In genomic region chr7:108062250-108063014, GRCh38 we compare ENCODE assay signal across 27 cellular contexts. TPM values are rescaled to one million over a fixed set of nuclear protein-coding genes. Genes with fewer than 3 reads are reported as not detected.
DNase-seq lines count a peak whose midpoint lies in the region; ATAC-seq and TF ChIP-seq lines count a peak whose summit lies in the region.
"Had no signal": no experiment of that assay in that cellular context is flagged by ENCODE, and none has a peak within 500 bp of the region (broad histone marks: within the 10 kb centered on the region; RNA-seq: fewer than 3 reads in every experiment).

No MANE protein-coding gene starts in this region.

- no peaks in the 10 kb centered on the region for H4K20me1 ChIP-seq in SK-N-SH (ENCODE audit: insufficient read depth)

- no peak overlapping the region for H3K27ac ChIP-seq in SK-N-SH (ENCODE audit: low read depth in 2 of 2, low read length in 1 of 2)
- H3K27ac ChIP-seq: left ventricle myocardium inferior, prostate gland, stomach, upper lobe of left lung had no signal

- no peak overlapping the region for H3K4me3 ChIP-seq in SK-N-SH (ENCODE audit: low read depth in 2 of 2, low read length in 1 of 2)
- no peak overlapping the region for H3K4me3 ChIP-seq in choroid plexus epithelial cell (ENCODE audit: low read depth, low read length)
- H3K4me3 ChIP-seq: left ventricle myocardium inferior, prostate gland, stomach, upper lobe of left lung had no signal

- POLR2A ChIA-PET in SK-N-SH (lab: Yijun Ruan, JAX) = no interaction called here

- H3K4me1 ChIP-seq in SK-N-SH (ENCODE audit: control insufficient read depth in 1 of 2, insufficient read depth in 2 of 2, low read depth in 1 of 2, low read length in 1 of 2) = 0 out of 4 replicates have a peak, but pooled peaks cover 0 to 6% of the 10 kb centered on the region in 2 experiments
- H3K4me1 ChIP-seq: left ventricle myocardium inferior, prostate gland, upper lobe of left lung had no signal

- CTCF ChIA-PET in SK-N-SH (lab: Yijun Ruan, JAX) = interaction anchor here (1.1 to 1.6 kb wide), 4 partner anchors 34 to 434 kb away, joined by 3 to 7 read pairs (median 3); no protein-coding TSS in a partner anchor

- no peak overlapping the region for H3K4me2 ChIP-seq in SK-N-SH

- TF ChIP-seq RAD21 in SK-N-SH (IDR thresholded peaks at IDR 0.05; ENCODE audit: low read length) = no peak

- no peak for TF ChIP-seq CTCF in SK-N-SH (IDR thresholded peaks at IDR 0.05)
- TF ChIP-seq CTCF in choroid plexus epithelial cell (conservative IDR thresholded peaks at IDR 0.05; ENCODE audit: low read depth, low read length) = no peak
- TF ChIP-seq CTCF in endothelial cell (IDR thresholded peaks at IDR 0.05; ENCODE audit: unreplicated experiment) = no peak

- H3K9me2 ChIP-seq in SK-N-SH = no peaks in the 10 kb centered on the region

- peak; percentile 83 for ATAC-seq in stimulated activated naive CD8-positive, alpha-beta T cell treated with anti-CD3 and anti-CD28 coated beads, Interleukin-15, amount 100 ng/mL, for 72 hours
- ATAC-seq in left ventricle myocardium superior = no peak
- ATAC-seq: T-cell had no signal

- no peaks in the 10 kb centered on the region for H3K36me3 ChIP-seq in SK-N-SH (replicated peaks in 1 of 2; ENCODE audit: control insufficient read depth in 1 of 2, insufficient read depth in 2 of 2, low read length in 1 of 2)
- H3K36me3 ChIP-seq: left ventricle myocardium inferior, prostate gland, stomach, upper lobe of left lung had no signal

- H3F3A ChIP-seq in SK-N-SH (replicated peaks; ENCODE audit: insufficient read depth) = peaks cover 5% of the 10 kb centered on the region

- H3K4me3 Mint-ChIP-seq in activated T-cell treated with anti-CD3 and anti-CD28 coated beads, Interleukin-2, amount 50 U/mL, for 24 hours = no peak overlapping the region
- no peak overlapping the region for H3K4me3 Mint-ChIP-seq in stimulated activated naive CD8-positive, alpha-beta T cell treated with anti-CD3 and anti-CD28 coated beads, Interleukin-15, amount 100 ng/mL, for 72 hours
- no peak overlapping the region for H3K4me3 Mint-ChIP-seq in endothelial cell (ENCODE audit: unreplicated experiment)
- H3K4me3 Mint-ChIP-seq: activated CD4-positive, alpha-beta T cell treated with anti-CD3 and anti-CD28 coated beads, Interleukin-2, amount 10 ng/mL, durations not matched to agents 7 days and 5 days; neural crest cell; T-cell had no signal

- no peaks in the 10 kb centered on the region for H3K9me3 Mint-ChIP-seq in activated T-cell treated with anti-CD3 and anti-CD28 coated beads, Interleukin-2, amount 50 U/mL, for 24 hours
- no peaks in the 10 kb centered on the region for H3K9me3 Mint-ChIP-seq in stimulated activated naive CD8-positive, alpha-beta T cell treated with anti-CD3 and anti-CD28 coated beads, Interleukin-15, amount 100 ng/mL, for 72 hours
- H3K9me3 Mint-ChIP-seq in endothelial cell (ENCODE audit: unreplicated experiment) = no peaks in the 10 kb centered on the region
- H3K9me3 Mint-ChIP-seq: activated CD4-positive, alpha-beta T cell treated with anti-CD3 and anti-CD28 coated beads, Interleukin-2, amount 10 ng/mL, durations not matched to agents 7 days and 5 days; neural crest cell; T-cell had no signal

- no peaks in the 10 kb centered on the region for H3K9me3 ChIP-seq in SK-N-SH
- H3K9me3 ChIP-seq: left ventricle myocardium inferior, prostate gland, stomach, upper lobe of left lung had no signal

- H3K36me3 Mint-ChIP-seq in activated T-cell treated with anti-CD3 and anti-CD28 coated beads, Interleukin-2, amount 50 U/mL, for 24 hours (ENCODE audit: low read depth) = no peaks in the 10 kb centered on the region
- no peaks in the 10 kb centered on the region for H3K36me3 Mint-ChIP-seq in endothelial cell (ENCODE audit: low read depth, unreplicated experiment)
- H3K36me3 Mint-ChIP-seq: T-cell had no signal

- H3K4me1 Mint-ChIP-seq in activated T-cell treated with anti-CD3 and anti-CD28 coated beads, Interleukin-2, amount 50 U/mL, for 24 hours (ENCODE audit: low read depth) = peaks cover 25% of the 10 kb centered on the region
- H3K4me1 Mint-ChIP-seq in stimulated activated naive CD8-positive, alpha-beta T cell treated with anti-CD3 and anti-CD28 coated beads, Interleukin-15, amount 100 ng/mL, for 72 hours = peaks cover 6% of the 10 kb centered on the region
- peaks cover 4% of the 10 kb centered on the region for H3K4me1 Mint-ChIP-seq in endothelial cell (ENCODE audit: unreplicated experiment)
- H3K4me1 Mint-ChIP-seq: activated CD4-positive, alpha-beta T cell treated with anti-CD3 and anti-CD28 coated beads, Interleukin-2, amount 10 ng/mL, durations not matched to agents 7 days and 5 days; neural crest cell; T-cell had no signal

- WGBS in SK-N-SH (ENCODE audit: low lambda C conversion rate) = 85% methylated on average over 4 of the region's 5 CpGs

- peaks cover 9% of the 10 kb centered on the region for H3K27me3 Mint-ChIP-seq in activated T-cell treated with anti-CD3 and anti-CD28 coated beads, Interleukin-2, amount 50 U/mL, for 24 hours
- no peaks in the 10 kb centered on the region for H3K27me3 Mint-ChIP-seq in stimulated activated naive CD8-positive, alpha-beta T cell treated with anti-CD3 and anti-CD28 coated beads, Interleukin-15, amount 100 ng/mL, for 72 hours
- no peaks in the 10 kb centered on the region for H3K27me3 Mint-ChIP-seq in endothelial cell (ENCODE audit: unreplicated experiment)

- intact Hi-C loops in left ventricle myocardium superior (cut with micrococcal nuclease) = no loop called here

- H3K27ac Mint-ChIP-seq in activated T-cell treated with anti-CD3 and anti-CD28 coated beads, Interleukin-2, amount 50 U/mL, for 24 hours = peak overlapping the region; percentile 42
- peak overlapping the region in 1 of 2 donors; percentile 53 for H3K27ac Mint-ChIP-seq in stimulated activated naive CD8-positive, alpha-beta T cell treated with anti-CD3 and anti-CD28 coated beads, Interleukin-15, amount 100 ng/mL, for 72 hours
- no peak overlapping the region for H3K27ac Mint-ChIP-seq in endothelial cell (ENCODE audit: unreplicated experiment)
- H3K27ac Mint-ChIP-seq: activated CD4-positive, alpha-beta T cell treated with anti-CD3 and anti-CD28 coated beads, Interleukin-2, amount 10 ng/mL, durations not matched to agents 7 days and 5 days; T-cell had no signal

- TF ChIP-seq EP300 in SK-N-SH (IDR thresholded peaks at IDR 0.05; ENCODE audit: borderline replicate concordance in 1 of 2, low read depth in 1 of 2, low read length in 1 of 2) = no peak

- no peak overlapping the region for H2AFZ ChIP-seq in SK-N-SH (ENCODE audit: low read depth)

- no peak for DNase-seq in activated T-cell treated with anti-CD3 and anti-CD28 coated beads, Interleukin-2, amount 50 U/mL, for 24 hours
- DNase-seq in activated T-cell treated with anti-CD3 and anti-CD28 coated beads, Interleukin-2, amount 50 U/mL, for 1 hour = no peak
- DNase-seq in SK-N-SH (no peak), choroid plexus epithelial cell (ENCODE audit: low read depth) (peak; percentile 31), left ventricle myocardium superior (no peak), endothelial cell (ENCODE audit: low spot score) (no peak), NCI-H128 (lab: John Stamatoyannopoulos, UW; ENCODE audit: unreplicated experiment) (no peak)
- DNase-seq in stimulated activated naive CD8-positive, alpha-beta T cell treated with anti-CD3 and anti-CD28 coated beads, Interleukin-15, amount 100 ng/mL, for 72 hours = no peak
- DNase-seq: 8988T; activated CD4-positive, alpha-beta T cell treated with anti-CD3 and anti-CD28 coated beads, Interleukin-2, amount 10 ng/mL, durations not matched to agents 7 days and 5 days; activated CD8-positive, alpha-beta memory T cell treated with anti-CD3 and anti-CD28 coated beads, Interleukin-2, amount 50 U/mL, for 4 hours; activated naive CD4-positive, alpha-beta T cell treated with Interleukin-2 at 50 U/mL for 16 hours; COR-L47; DND-41; effector memory CD4-positive, alpha-beta T cell; glutamatergic neuron; left ventricle myocardium inferior; MM.1S; NCI-H146; NCI-H748 treated with DMSO at 0.1 percent for 48 hours; SHP77; stimulated activated CD4-positive, alpha-beta T cell treated with anti-CD3 and anti-CD28 coated beads, Interleukin-2, amount 100 ng/mL, for 24 hours; stomach; T-cell; upper lobe of left lung had no signal

- H3K9ac ChIP-seq in SK-N-SH = no peak overlapping the region

- no peaks in the 10 kb centered on the region for H3K27me3 ChIP-seq in SK-N-SH (ENCODE audit: insufficient read depth)
- H3K27me3 ChIP-seq: stomach, upper lobe of left lung had no signal

- H3K79me2 ChIP-seq in SK-N-SH (ENCODE audit: insufficient read depth) = no peaks in the 10 kb centered on the region

TF ChIP-seq in SK-N-SH, 30 proteins besides CTCF, POLR2A, EP300 and RAD21 (continues in another document):
- TF ChIP-seq TEAD4 (IDR thresholded peaks at IDR 0.05; ENCODE audit: borderline replicate concordance, insufficient read depth) (no peak), MXI1 (IDR thresholded peaks at IDR 0.05; ENCODE audit: low read depth, low read length) (no peak), JUND (IDR thresholded peaks at IDR 0.05) (no peak)
- TF ChIP-seq, protein P1, sequence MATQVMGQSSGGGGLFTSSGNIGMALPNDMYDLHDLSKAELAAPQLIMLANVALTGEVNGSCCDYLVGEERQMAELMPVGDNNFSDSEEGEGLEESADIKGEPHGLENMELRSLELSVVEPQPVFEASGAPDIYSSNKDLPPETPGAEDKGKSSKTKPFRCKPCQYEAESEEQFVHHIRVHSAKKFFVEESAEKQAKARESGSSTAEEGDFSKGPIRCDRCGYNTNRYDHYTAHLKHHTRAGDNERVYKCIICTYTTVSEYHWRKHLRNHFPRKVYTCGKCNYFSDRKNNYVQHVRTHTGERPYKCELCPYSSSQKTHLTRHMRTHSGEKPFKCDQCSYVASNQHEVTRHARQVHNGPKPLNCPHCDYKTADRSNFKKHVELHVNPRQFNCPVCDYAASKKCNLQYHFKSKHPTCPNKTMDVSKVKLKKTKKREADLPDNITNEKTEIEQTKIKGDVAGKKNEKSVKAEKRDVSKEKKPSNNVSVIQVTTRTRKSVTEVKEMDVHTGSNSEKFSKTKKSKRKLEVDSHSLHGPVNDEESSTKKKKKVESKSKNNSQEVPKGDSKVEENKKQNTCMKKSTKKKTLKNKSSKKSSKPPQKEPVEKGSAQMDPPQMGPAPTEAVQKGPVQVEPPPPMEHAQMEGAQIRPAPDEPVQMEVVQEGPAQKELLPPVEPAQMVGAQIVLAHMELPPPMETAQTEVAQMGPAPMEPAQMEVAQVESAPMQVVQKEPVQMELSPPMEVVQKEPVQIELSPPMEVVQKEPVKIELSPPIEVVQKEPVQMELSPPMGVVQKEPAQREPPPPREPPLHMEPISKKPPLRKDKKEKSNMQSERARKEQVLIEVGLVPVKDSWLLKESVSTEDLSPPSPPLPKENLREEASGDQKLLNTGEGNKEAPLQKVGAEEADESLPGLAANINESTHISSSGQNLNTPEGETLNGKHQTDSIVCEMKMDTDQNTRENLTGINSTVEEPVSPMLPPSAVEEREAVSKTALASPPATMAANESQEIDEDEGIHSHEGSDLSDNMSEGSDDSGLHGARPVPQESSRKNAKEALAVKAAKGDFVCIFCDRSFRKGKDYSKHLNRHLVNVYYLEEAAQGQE (IDR thresholded peaks at IDR 0.05; ENCODE audit: low read depth, low read length) = no peak

RNA-seq across cellular contexts. Expression of gene LAMB1, which starts 59.5 kb away (rescaled TPM):
- 435 and 471 TPM in 2 replicates for polyA plus RNA-seq in SK-N-SH (2012; rRNA removed)
- 358 TPM in 2 replicates for polyA plus RNA-seq in SK-N-SH (2012; cell fraction: cytosol; rRNA removed)
- polyA plus RNA-seq in SK-N-SH (2012; cell fraction: nucleus; rRNA removed) = 1,344 and 1,530 TPM in 2 replicates
- total RNA-seq in left ventricle myocardium superior = 56.1 TPM
- total RNA-seq in endothelial cell (ENCODE audit: unreplicated experiment) = 453 TPM
- total RNA-seq: activated CD4-positive, alpha-beta T cell treated with anti-CD3 and anti-CD28 coated beads, Interleukin-2, amount 10 ng/mL, durations not matched to agents 7 days and 5 days had no signal
